1 cellular context compared by ENCODE assay signal in the genomic region with DNA sequence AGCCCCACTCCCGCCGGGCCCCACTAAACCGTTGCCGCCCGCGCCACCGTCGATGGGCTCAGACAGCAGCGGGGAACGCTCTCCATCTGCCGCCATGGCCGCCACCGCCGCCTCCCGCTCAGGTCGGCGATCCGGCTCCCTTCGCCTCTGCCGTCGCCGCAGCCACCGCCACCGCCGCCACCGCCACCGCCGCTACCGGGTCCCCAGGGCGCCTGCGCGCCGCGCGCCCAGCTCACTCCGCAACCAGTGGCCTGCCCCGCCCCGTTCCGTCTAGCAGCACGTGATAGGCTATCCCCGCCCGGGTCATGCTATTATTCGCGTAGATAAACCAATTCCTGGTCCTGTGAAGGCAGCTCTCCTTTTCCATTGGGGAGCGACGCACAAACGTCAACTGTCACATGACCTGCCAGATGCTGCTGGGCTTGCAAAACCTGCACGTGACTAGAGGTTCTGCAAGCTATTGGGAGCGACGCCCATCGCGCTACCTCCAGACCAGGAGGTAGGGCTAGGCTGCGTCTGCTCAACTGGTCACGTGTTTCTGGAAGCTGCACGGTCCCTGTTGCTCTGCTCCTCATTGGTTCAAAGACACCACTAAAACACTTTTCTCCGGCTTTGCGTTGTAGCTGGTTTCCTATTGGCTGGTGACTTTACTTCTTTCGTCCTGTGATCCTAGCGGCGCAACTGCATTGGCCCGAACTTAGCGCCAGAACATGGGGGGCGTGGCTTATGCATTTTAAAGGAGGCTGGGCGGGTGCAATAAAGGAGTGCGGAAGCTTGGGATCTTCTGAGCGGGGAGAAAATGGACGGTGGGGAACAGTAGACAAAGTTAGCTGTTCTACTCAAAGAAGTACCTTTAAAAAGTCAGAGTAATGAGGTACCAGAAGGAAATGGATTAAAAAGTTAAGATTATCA.
TF ChIP-seq lines count a peak whose summit lies in the region.

A gene (minus strand): TSS at position 205 of the 912 bp plus-strand sequence. CDS start 109 bp downstream, at position 96.

TF ChIP-seq in A549, 52 proteins besides CTCF, POLR2A, EP300 and RAD21 (continued from another document):
- TF ChIP-seq, protein P1, sequence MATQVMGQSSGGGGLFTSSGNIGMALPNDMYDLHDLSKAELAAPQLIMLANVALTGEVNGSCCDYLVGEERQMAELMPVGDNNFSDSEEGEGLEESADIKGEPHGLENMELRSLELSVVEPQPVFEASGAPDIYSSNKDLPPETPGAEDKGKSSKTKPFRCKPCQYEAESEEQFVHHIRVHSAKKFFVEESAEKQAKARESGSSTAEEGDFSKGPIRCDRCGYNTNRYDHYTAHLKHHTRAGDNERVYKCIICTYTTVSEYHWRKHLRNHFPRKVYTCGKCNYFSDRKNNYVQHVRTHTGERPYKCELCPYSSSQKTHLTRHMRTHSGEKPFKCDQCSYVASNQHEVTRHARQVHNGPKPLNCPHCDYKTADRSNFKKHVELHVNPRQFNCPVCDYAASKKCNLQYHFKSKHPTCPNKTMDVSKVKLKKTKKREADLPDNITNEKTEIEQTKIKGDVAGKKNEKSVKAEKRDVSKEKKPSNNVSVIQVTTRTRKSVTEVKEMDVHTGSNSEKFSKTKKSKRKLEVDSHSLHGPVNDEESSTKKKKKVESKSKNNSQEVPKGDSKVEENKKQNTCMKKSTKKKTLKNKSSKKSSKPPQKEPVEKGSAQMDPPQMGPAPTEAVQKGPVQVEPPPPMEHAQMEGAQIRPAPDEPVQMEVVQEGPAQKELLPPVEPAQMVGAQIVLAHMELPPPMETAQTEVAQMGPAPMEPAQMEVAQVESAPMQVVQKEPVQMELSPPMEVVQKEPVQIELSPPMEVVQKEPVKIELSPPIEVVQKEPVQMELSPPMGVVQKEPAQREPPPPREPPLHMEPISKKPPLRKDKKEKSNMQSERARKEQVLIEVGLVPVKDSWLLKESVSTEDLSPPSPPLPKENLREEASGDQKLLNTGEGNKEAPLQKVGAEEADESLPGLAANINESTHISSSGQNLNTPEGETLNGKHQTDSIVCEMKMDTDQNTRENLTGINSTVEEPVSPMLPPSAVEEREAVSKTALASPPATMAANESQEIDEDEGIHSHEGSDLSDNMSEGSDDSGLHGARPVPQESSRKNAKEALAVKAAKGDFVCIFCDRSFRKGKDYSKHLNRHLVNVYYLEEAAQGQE (IDR thresholded peaks at IDR 0.05), result no peak
- TF ChIP-seq, protein P2, sequence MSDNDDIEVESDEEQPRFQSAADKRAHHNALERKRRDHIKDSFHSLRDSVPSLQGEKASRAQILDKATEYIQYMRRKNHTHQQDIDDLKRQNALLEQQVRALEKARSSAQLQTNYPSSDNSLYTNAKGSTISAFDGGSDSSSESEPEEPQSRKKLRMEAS (IDR thresholded peaks at IDR 0.05), result peak; percentile 96
- TF ChIP-seq RNF2 (IDR thresholded peaks at IDR 0.05; ENCODE audit: borderline replicate concordance, low read depth) (no peak), EHF (CRISPR knock-in tag; IDR thresholded peaks at IDR 0.05) (no peak), ZSCAN20 (CRISPR knock-in tag; IDR thresholded peaks at IDR 0.05) (peak; percentile 73; the same call in 1 of the 2 replicates), GATA3 (IDR thresholded peaks at IDR 0.05; ENCODE audit: borderline replicate concordance) (no peak), CBX2 (IDR thresholded peaks at IDR 0.05; ENCODE audit: borderline replicate concordance, low read depth) (no peak), ZC3H11A (IDR thresholded peaks at IDR 0.05) (no peak), EHMT2 (IDR thresholded peaks at IDR 0.05; ENCODE audit: low read depth) (no peak), NFE2L2 (conservative IDR thresholded peaks at IDR 0.05; ENCODE audit: low read length) (no peak), JUNB (IDR thresholded peaks at IDR 0.05) (no peak), SREBF2 (IDR thresholded peaks at IDR 0.05) (no peak), KDM5A (IDR thresholded peaks at IDR 0.05) (no peak), HDAC2 (IDR thresholded peaks at IDR 0.05) (no peak), HOXA7 (CRISPR knock-in tag; IDR thresholded peaks at IDR 0.05) (no peak), MYC (IDR thresholded peaks at IDR 0.05; ENCODE audit: borderline replicate concordance, low read length) (no peak), MAZ (IDR thresholded peaks at IDR 0.05; ENCODE audit: borderline replicate concordance, low read depth, low read length) (no peak), BHLHE40 (IDR thresholded peaks at IDR 0.05; ENCODE audit: low read depth, low read length) (peak; percentile 94), RARB (CRISPR knock-in tag; IDR thresholded peaks at IDR 0.05) (no peak), CEBPB (IDR thresholded peaks at IDR 0.05) (peak; percentile 50 to 81; a peak in 3 of 4 replicates), FOSL2 (IDR thresholded peaks at IDR 0.05) (no peak), FOSL2 (CRISPR knock-in tag; IDR thresholded peaks at IDR 0.05) (no peak), CHD2 (IDR thresholded peaks at IDR 0.05; ENCODE audit: low read length, partially characterized antibody) (peak; percentile 36), CHD4 (IDR thresholded peaks at IDR 0.05; ENCODE audit: borderline replicate concordance) (no peak), CBX8 (IDR thresholded peaks at IDR 0.05) (no peak), POLR2AphosphoS2 (conservative IDR thresholded peaks at IDR 0.05; ENCODE audit: low read length) (no peak)
- TF ChIP-seq, protein P3, sequence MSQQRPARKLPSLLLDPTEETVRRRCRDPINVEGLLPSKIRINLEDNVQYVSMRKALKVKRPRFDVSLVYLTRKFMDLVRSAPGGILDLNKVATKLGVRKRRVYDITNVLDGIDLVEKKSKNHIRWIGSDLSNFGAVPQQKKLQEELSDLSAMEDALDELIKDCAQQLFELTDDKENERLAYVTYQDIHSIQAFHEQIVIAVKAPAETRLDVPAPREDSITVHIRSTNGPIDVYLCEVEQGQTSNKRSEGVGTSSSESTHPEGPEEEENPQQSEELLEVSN (IDR thresholded peaks at IDR 0.05; ENCODE audit: borderline replicate concordance, low read depth), result peak; percentile 82
- TF ChIP-seq, protein P4, sequence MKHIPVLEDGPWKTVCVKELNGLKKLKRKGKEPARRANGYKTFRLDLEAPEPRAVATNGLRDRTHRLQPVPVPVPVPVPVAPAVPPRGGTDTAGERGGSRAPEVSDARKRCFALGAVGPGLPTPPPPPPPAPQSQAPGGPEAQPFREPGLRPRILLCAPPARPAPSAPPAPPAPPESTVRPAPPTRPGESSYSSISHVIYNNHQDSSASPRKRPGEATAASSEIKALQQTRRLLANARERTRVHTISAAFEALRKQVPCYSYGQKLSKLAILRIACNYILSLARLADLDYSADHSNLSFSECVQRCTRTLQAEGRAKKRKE (CRISPR knock-in tag; IDR thresholded peaks at IDR 0.05; ENCODE audit: low read depth), result no peak; the same call in 1 of the 2 replicates
- TF ChIP-seq, protein P5, sequence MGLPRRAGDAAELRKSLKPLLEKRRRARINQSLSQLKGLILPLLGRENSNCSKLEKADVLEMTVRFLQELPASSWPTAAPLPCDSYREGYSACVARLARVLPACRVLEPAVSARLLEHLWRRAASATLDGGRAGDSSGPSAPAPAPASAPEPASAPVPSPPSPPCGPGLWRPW (IDR thresholded peaks at IDR 0.05), result no peak
- TF ChIP-seq, protein P6, sequence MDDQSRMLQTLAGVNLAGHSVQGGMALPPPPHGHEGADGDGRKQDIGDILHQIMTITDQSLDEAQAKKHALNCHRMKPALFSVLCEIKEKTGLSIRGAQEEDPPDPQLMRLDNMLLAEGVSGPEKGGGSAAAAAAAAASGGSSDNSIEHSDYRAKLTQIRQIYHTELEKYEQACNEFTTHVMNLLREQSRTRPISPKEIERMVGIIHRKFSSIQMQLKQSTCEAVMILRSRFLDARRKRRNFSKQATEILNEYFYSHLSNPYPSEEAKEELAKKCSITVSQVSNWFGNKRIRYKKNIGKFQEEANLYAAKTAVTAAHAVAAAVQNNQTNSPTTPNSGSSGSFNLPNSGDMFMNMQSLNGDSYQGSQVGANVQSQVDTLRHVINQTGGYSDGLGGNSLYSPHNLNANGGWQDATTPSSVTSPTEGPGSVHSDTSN (IDR thresholded peaks at IDR 0.05), result peak; percentile 78
- TF ChIP-seq, protein P7, sequence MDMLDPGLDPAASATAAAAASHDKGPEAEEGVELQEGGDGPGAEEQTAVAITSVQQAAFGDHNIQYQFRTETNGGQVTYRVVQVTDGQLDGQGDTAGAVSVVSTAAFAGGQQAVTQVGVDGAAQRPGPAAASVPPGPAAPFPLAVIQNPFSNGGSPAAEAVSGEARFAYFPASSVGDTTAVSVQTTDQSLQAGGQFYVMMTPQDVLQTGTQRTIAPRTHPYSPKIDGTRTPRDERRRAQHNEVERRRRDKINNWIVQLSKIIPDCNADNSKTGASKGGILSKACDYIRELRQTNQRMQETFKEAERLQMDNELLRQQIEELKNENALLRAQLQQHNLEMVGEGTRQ (IDR thresholded peaks at IDR 0.05), result peak; percentile 100
